ENCODE assay signal across 2 cellular contexts in genomic region chr1:10657080-10657847, GRCh38.
TF ChIP-seq lines count a peak whose summit lies in the region.

No MANE protein-coding gene starts in this region.

TF ChIP-seq in SK-N-SH treated with all-trans-retinoic acid at 6 μM for 48 hours, 23 proteins besides CTCF, POLR2A, EP300 and RAD21 (continued from another document):
- no peak for TF ChIP-seq CSRNP3 (CRISPR knock-in tag; IDR thresholded peaks at IDR 0.05)

TF ChIP-seq in K562, 482 proteins besides CTCF, POLR2A, EP300 and RAD21 (continued from another document):
- TF ChIP-seq REST (CRISPR knock-in tag; IDR thresholded peaks at IDR 0.05; ENCODE audit: low read depth) (no peak), MAX (CRISPR knock-in tag; IDR thresholded peaks at IDR 0.05) (no peak), TCF15 (CRISPR knock-in tag; IDR thresholded peaks at IDR 0.05) (no peak), NONO (IDR thresholded peaks at IDR 0.05; ENCODE audit: low read depth in 2 of 2, low read length in 1 of 2) (no peak), ASH1L (IDR thresholded peaks at IDR 0.05; ENCODE audit: borderline replicate concordance, low read depth, partially characterized antibody) (no peak), CBFA2T3 (IDR thresholded peaks at IDR 0.05) (no peak), RHOXF2B (CRISPR knock-in tag; conservative IDR thresholded peaks at IDR 0.05) (no peak), SNRNP70 (optimal IDR thresholded peaks at IDR 0.05; ENCODE audit: low read depth, low read length) (no peak)
